ENCODE assay signal across 8 cellular contexts in genomic region chr3:13544293-13544831, GRCh38. TPM values are rescaled to one million over a fixed set of nuclear protein-coding genes. Genes with fewer than 3 reads are reported as not detected.
A peak's percentile ranks its signal among the peaks of the same experiment; 100 is the strongest.
DNase-seq lines count a peak whose midpoint lies in the region; ATAC-seq and FAIRE-seq lines count a peak whose summit lies in the region.

No MANE protein-coding gene starts in this region.

- 45 to 46% (median 46%) methylated on average over 6 of the region's 6 CpGs for WGBS in small intestine, 3 donors

- DNase-seq in A172 (ENCODE audit: low spot score) (peak; percentile 94), amniotic epithelial cell (ENCODE audit: low read depth) (peak; percentile 86), middle frontal gyrus (ENCODE audit: extremely low spot score, low spot score) (no peak), small intestine (no peak)
- peak; percentile 27 to 85 (median 75) for DNase-seq in naive thymus-derived CD8-positive, alpha-beta T cell

- H3K36me3 ChIP-seq in small intestine (ENCODE audit: control insufficient read depth in 2 of 2, insufficient read depth in 2 of 2, low read length in 2 of 2): no peaks in the 10 kb centered on the region

- FAIRE-seq in small intestine (lab: Jason Lieb, UNC): no peak

- peak overlapping the region; percentile 36 for H3K4me3 Mint-ChIP-seq in T-helper 1 cell treated with Interleukin-12 subunit alpha and Interleukin-12 subunit beta and Interleukin-4 antibody, amounts not matched to agents 30 μg/mL and 1 μg/mL, for 36 hours
- H3K4me3 Mint-ChIP-seq in naive thymus-derived CD8-positive, alpha-beta T cell: peak overlapping the region in 9 of 10 donors; percentile 1 to 77 (median 54)

- H3K27ac Mint-ChIP-seq in T-helper 1 cell treated with Interleukin-12 subunit alpha and Interleukin-12 subunit beta and Interleukin-4 antibody, amounts not matched to agents 30 μg/mL and 1 μg/mL, for 36 hours: peak overlapping the region; percentile 14
- H3K27ac Mint-ChIP-seq in naive thymus-derived CD8-positive, alpha-beta T cell: peak overlapping the region in 8 of 10 donors; percentile 1 to 74 (median 46)

- H3K9me3 ChIP-seq in small intestine (ENCODE audit: control insufficient read depth, low read depth): no peaks in the 10 kb centered on the region

- peak; percentile 90 to 96 for ATAC-seq in naive thymus-derived CD8-positive, alpha-beta T cell
- no peak for ATAC-seq in GM18519 (IDR thresholded peaks at IDR 0.05; ENCODE audit: low FRiP score, unreplicated experiment)
- no peak for ATAC-seq in HG03432 (IDR thresholded peaks at IDR 0.05; ENCODE audit: unreplicated experiment)

- H3K36me3 Mint-ChIP-seq in T-helper 1 cell treated with Interleukin-12 subunit alpha and Interleukin-12 subunit beta and Interleukin-4 antibody, amounts not matched to agents 30 μg/mL and 1 μg/mL, for 36 hours (ENCODE audit: low read depth): peaks cover 3% of the 10 kb centered on the region
- peaks cover 0 to 8% (median 7%) of the 10 kb centered on the region in 3 donors for H3K36me3 Mint-ChIP-seq in naive thymus-derived CD8-positive, alpha-beta T cell

- POLR2A ChIA-PET in naive thymus-derived CD8-positive, alpha-beta T cell (lab: Charles Lee): interaction anchor here (1.1 kb wide), 1 partner anchor 19 kb away, joined by 3 read pairs; no protein-coding TSS in a partner anchor

- H3K4me1 Mint-ChIP-seq in T-helper 1 cell treated with Interleukin-12 subunit alpha and Interleukin-12 subunit beta and Interleukin-4 antibody, amounts not matched to agents 30 μg/mL and 1 μg/mL, for 36 hours (ENCODE audit: low read depth): peaks cover 25% of the 10 kb centered on the region
- H3K4me1 Mint-ChIP-seq in naive thymus-derived CD8-positive, alpha-beta T cell: peaks cover 26 to 42% (median 30%) of the 10 kb centered on the region in 4 donors

- H3K9me3 Mint-ChIP-seq in T-helper 1 cell treated with Interleukin-12 subunit alpha and Interleukin-12 subunit beta and Interleukin-4 antibody, amounts not matched to agents 30 μg/mL and 1 μg/mL, for 36 hours: peaks cover 15% of the 10 kb centered on the region
- H3K9me3 Mint-ChIP-seq in naive thymus-derived CD8-positive, alpha-beta T cell: peaks cover 0 to 27% (median 13%) of the 10 kb centered on the region in 9 donors

- H3K27me3 Mint-ChIP-seq in T-helper 1 cell treated with Interleukin-12 subunit alpha and Interleukin-12 subunit beta and Interleukin-4 antibody, amounts not matched to agents 30 μg/mL and 1 μg/mL, for 36 hours (ENCODE audit: low read depth): peaks cover 45% of the 10 kb centered on the region
- peaks cover 3 to 25% (median 13%) of the 10 kb centered on the region in 5 donors for H3K27me3 Mint-ChIP-seq in naive thymus-derived CD8-positive, alpha-beta T cell

- H3K27ac ChIP-seq in small intestine (ENCODE audit: low read depth in 1 of 2, low read length in 1 of 2): no peak overlapping the region

- H3K4me1 ChIP-seq in small intestine (ENCODE audit: control insufficient read depth in 2 of 2, insufficient read depth in 1 of 2, low read depth in 1 of 2, low read length in 1 of 2): no peaks in the 10 kb centered on the region

- H3K4me3 ChIP-seq in small intestine (ENCODE audit: low read depth in 1 of 2, low read length in 2 of 2): no peak overlapping the region

- peaks cover 0 to 6% of the 10 kb centered on the region in 2 donors for H3K27me3 ChIP-seq in small intestine (ENCODE audit: control insufficient read depth in 2 of 2, insufficient read depth in 2 of 2, low read length in 2 of 2)

RNA-seq across cellular contexts. Expression of gene FBLN2, which starts 4.6 kb away (rescaled TPM):
- 0.07 and 0.41 TPM in 2 replicates for total RNA-seq in A172 (2014; rRNA removed; shearing (Covaris generic))
- total RNA-seq in naive thymus-derived CD8-positive, alpha-beta T cell: 1 to 10 TPM; 6.3 to 9.5 TPM
- polyA plus RNA-seq in naive thymus-derived CD8-positive, alpha-beta T cell: 10 to 100 TPM; 15.8 to 33.7 (median 20.3) TPM
- 10 to 100 TPM in 1 of 3 donors, 1 to 10 TPM in 1, under 1 TPM in 1; 0.45 to 30.8 (median 1.9) TPM for polyA plus RNA-seq in small intestine

Comparison
In these comparisons a context has a peak if more than half of its experiments do, and no peak if none do; other contexts are left out.
1. DNase-seq: peak in A172 (single experiment), amniotic epithelial cell (single experiment) and naive thymus-derived CD8-positive, alpha-beta T cell (10 of 10); none in middle frontal gyrus (single experiment) and small intestine (single experiment).
2. ATAC-seq: peak in naive thymus-derived CD8-positive, alpha-beta T cell (2 of 2); none in GM18519 (single experiment) and HG03432 (single experiment).